ENCODE assay signal across 19 cellular contexts in the genomic region with DNA sequence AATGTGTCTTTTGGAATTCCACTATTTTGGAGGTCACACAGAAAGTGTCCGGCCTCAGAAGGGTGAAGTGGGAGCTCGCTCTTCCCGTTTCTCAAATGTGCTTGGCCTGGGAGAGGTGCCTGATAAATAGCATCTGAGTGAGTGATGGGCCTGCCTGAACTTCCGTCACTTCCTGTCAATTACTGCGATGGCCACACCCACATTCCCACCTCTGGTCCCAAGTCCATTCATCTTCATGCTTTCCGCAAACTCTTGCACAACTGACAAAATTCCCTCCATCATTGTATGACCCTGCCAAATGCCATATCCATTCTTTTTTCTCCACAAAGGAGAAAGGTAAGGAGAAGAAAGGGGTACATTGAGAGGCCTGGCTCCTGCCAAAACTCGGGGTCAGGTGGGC.
"Had no signal": no experiment of that assay in that cellular context is flagged by ENCODE, and none has a peak within 500 bp of the region (broad histone marks: within the 10 kb centered on the region; RNA-seq: fewer than 3 reads in every experiment).

No MANE protein-coding gene starts in this region.

- H3K4me3 Mint-ChIP-seq: activated CD4-positive, alpha-beta T cell treated with anti-CD3 and anti-CD28 coated beads for 36 hours; activated naive CD4-positive, alpha-beta T cell treated with anti-CD3 and anti-CD28 coated beads for 36 hours; activated naive CD8-positive, alpha-beta T cell treated with anti-CD3 and anti-CD28 coated beads, Interleukin-2, amount 10 ng/mL, durations not matched to agents 7 days and 5 days; immature natural killer cell; naive B cell; WTC11 had no signal

- H3K27me3 ChIP-seq: left lung, spleen had no signal

- H3K9me3 Mint-ChIP-seq: activated naive CD4-positive, alpha-beta T cell treated with anti-CD3 and anti-CD28 coated beads for 36 hours; activated naive CD8-positive, alpha-beta T cell treated with anti-CD3 and anti-CD28 coated beads, Interleukin-2, amount 10 ng/mL, durations not matched to agents 7 days and 5 days; immature natural killer cell; WTC11 had no signal

- H3K36me3 ChIP-seq: left lung, spleen had no signal

- H3K27ac ChIP-seq: left lung, spleen had no signal

- DNase-seq: activated CD4-positive, alpha-beta T cell treated with anti-CD3 and anti-CD28 coated beads for 36 hours; activated CD4-positive, alpha-beta T cell treated with anti-CD3 and anti-CD28 coated beads, Interleukin-2, amount 50 U/mL, for 4 hours; activated CD8-positive, alpha-beta memory T cell treated with anti-CD3 and anti-CD28 coated beads, Interleukin-2, amount 50 U/mL, for 48 hours; activated naive CD4-positive, alpha-beta T cell treated with anti-CD3 and anti-CD28 coated beads for 36 hours; activated naive CD8-positive, alpha-beta T cell treated with anti-CD3 and anti-CD28 coated beads, Interleukin-2, amount 10 ng/mL, durations not matched to agents 7 days and 5 days; activated T-cell treated with anti-CD3 and anti-CD28 coated beads, Interleukin-2, amount 50 U/mL, for 48 hours; foreskin fibroblast; immature natural killer cell; left lung; mesenchymal stem cell; mucosa of descending colon; naive B cell; occipital lobe; posterior cingulate gyrus; stimulated activated CD4-positive, alpha-beta T cell treated with anti-CD3 and anti-CD28 coated beads, Interleukin-4, amount 100 ng/mL, for 1 hour; stimulated activated naive CD4-positive, alpha-beta T cell; T-helper 9 cell had no signal

- H3K27ac Mint-ChIP-seq: activated CD4-positive, alpha-beta T cell treated with anti-CD3 and anti-CD28 coated beads for 36 hours; activated naive CD4-positive, alpha-beta T cell treated with anti-CD3 and anti-CD28 coated beads for 36 hours; activated naive CD8-positive, alpha-beta T cell treated with anti-CD3 and anti-CD28 coated beads, Interleukin-2, amount 10 ng/mL, durations not matched to agents 7 days and 5 days; WTC11 had no signal

- H3K27me3 Mint-ChIP-seq: activated naive CD8-positive, alpha-beta T cell treated with anti-CD3 and anti-CD28 coated beads, Interleukin-2, amount 10 ng/mL, durations not matched to agents 7 days and 5 days had no signal

- H3K36me3 Mint-ChIP-seq: activated naive CD8-positive, alpha-beta T cell treated with anti-CD3 and anti-CD28 coated beads, Interleukin-2, amount 10 ng/mL, durations not matched to agents 7 days and 5 days; immature natural killer cell; WTC11 had no signal

- ATAC-seq: activated CD4-positive, alpha-beta T cell treated with anti-CD3 and anti-CD28 coated beads for 36 hours; left lung; mucosa of descending colon; WTC11 had no signal

- H3K4me1 Mint-ChIP-seq: activated CD4-positive, alpha-beta T cell treated with anti-CD3 and anti-CD28 coated beads for 36 hours; activated naive CD8-positive, alpha-beta T cell treated with anti-CD3 and anti-CD28 coated beads, Interleukin-2, amount 10 ng/mL, durations not matched to agents 7 days and 5 days had no signal

- H3K4me3 ChIP-seq: left lung, mucosa of descending colon, spleen had no signal

- H3K9me3 ChIP-seq: left lung, mucosa of descending colon, spleen had no signal
